In genomic region chr11:67410369-67410831, GRCh38 we compare ENCODE assay signal across 15 cellular contexts. TPM values are rescaled to one million over a fixed set of nuclear protein-coding genes. Genes with fewer than 3 reads are reported as not detected.
DNase-seq lines count a peak whose midpoint lies in the region; ATAC-seq and TF ChIP-seq lines count a peak whose summit lies in the region.
"Had no signal": no experiment of that assay in that cellular context is flagged by ENCODE, and none has a peak within 500 bp of the region (broad histone marks: within the 10 kb centered on the region; RNA-seq: fewer than 3 reads in every experiment).

No MANE protein-coding gene starts in this region.

- DNase-seq in T-helper 1 cell (no peak), T-helper 17 cell (no peak), globus pallidus (ENCODE audit: low spot score) (peak; percentile 97), spleen (peak; percentile 79), NCI-H1930 (lab: John Stamatoyannopoulos, UW) (no peak), SHP77 treated with DMSO at 0.1 percent for 48 hours (lab: John Stamatoyannopoulos, UW) (no peak)
- DNase-seq: HFFc6, KBM-7, mammary epithelial cell, NCI-H187 treated with DMSO at 0.1 percent for 48 hours, testis had no signal

- peak overlapping the region in 7 of 8 donors; percentile 38 to 99 (median 96) for H3K27ac ChIP-seq in spleen
- H3K27ac ChIP-seq: 22Rv1, body of pancreas, testis had no signal

- peaks cover 6% of the 10 kb centered on the region for H3K27me3 Mint-ChIP-seq in T-helper 1 cell treated with Interleukin-12 subunit alpha and Interleukin-12 subunit beta and Interleukin-4 antibody, amounts not matched to agents 30 μg/mL and 1 μg/mL, for 36 hours (ENCODE audit: low read depth)
- no peaks in the 10 kb centered on the region for H3K27me3 Mint-ChIP-seq in T-helper 17 cell

- H3K4me3 Mint-ChIP-seq in T-helper 1 cell treated with Interleukin-12 subunit alpha and Interleukin-12 subunit beta and Interleukin-4 antibody, amounts not matched to agents 30 μg/mL and 1 μg/mL, for 36 hours: peak overlapping the region; percentile 64
- H3K4me3 Mint-ChIP-seq in T-helper 17 cell: peak overlapping the region; percentile 88
- H3K4me3 Mint-ChIP-seq: HFFc6 had no signal

- intact Hi-C loops in spleen (cut with DNase I; ENCODE audit: low total_unique reads): no loop called here

- TF ChIP-seq POLR2A in spleen (IDR thresholded peaks at IDR 0.05): no peak

- WGBS in spleen, 5 donors: 53 to 80% (median 75%) methylated on average over 10 to 15 of the region's 15 CpGs

- H3K4me1 ChIP-seq in spleen: peaks cover 42 to 99% (median 89%) of the 10 kb centered on the region in 6 donors

- no peak for ATAC-seq in T-helper 17 cell
- no peak for ATAC-seq in GM19467 (IDR thresholded peaks at IDR 0.05; ENCODE audit: unreplicated experiment)

- H3K9me3 ChIP-seq in T-helper 17 cell (ENCODE audit: control insufficient read depth, low read length, poor library complexity, severe bottlenecking): no peaks in the 10 kb centered on the region
- H3K9me3 ChIP-seq in spleen: no peaks in the 10 kb centered on the region
- H3K9me3 ChIP-seq: body of pancreas, testis had no signal

- peaks cover 35% of the 10 kb centered on the region for H3K36me3 Mint-ChIP-seq in T-helper 1 cell treated with Interleukin-12 subunit alpha and Interleukin-12 subunit beta and Interleukin-4 antibody, amounts not matched to agents 30 μg/mL and 1 μg/mL, for 36 hours (ENCODE audit: low read depth)
- H3K36me3 Mint-ChIP-seq in T-helper 17 cell (ENCODE audit: low read depth): peaks cover 3% of the 10 kb centered on the region

- H3K9me3 Mint-ChIP-seq in T-helper 1 cell treated with Interleukin-12 subunit alpha and Interleukin-12 subunit beta and Interleukin-4 antibody, amounts not matched to agents 30 μg/mL and 1 μg/mL, for 36 hours: no peaks in the 10 kb centered on the region
- H3K9me3 Mint-ChIP-seq: HFFc6 had no signal

- no peak for TF ChIP-seq CTCF in spleen (IDR thresholded peaks at IDR 0.05 in 8 of 11, conservative IDR thresholded peaks at IDR 0.05 in 3 of 11)

- peaks cover 0 to 45% (median 5%) of the 10 kb centered on the region in 6 donors for H3K36me3 ChIP-seq in spleen

- H3K4me1 Mint-ChIP-seq in T-helper 1 cell treated with Interleukin-12 subunit alpha and Interleukin-12 subunit beta and Interleukin-4 antibody, amounts not matched to agents 30 μg/mL and 1 μg/mL, for 36 hours (ENCODE audit: low read depth): peaks cover 57% of the 10 kb centered on the region
- peaks cover 72% of the 10 kb centered on the region for H3K4me1 Mint-ChIP-seq in T-helper 17 cell

- H3K27ac Mint-ChIP-seq in T-helper 1 cell treated with Interleukin-12 subunit alpha and Interleukin-12 subunit beta and Interleukin-4 antibody, amounts not matched to agents 30 μg/mL and 1 μg/mL, for 36 hours: peak overlapping the region; percentile 62
- H3K27ac Mint-ChIP-seq in T-helper 17 cell: peak overlapping the region; percentile 94
- H3K27ac Mint-ChIP-seq: HFFc6 had no signal

- peaks cover 0 to 52% (median 7%) of the 10 kb centered on the region in 7 donors for H3K27me3 ChIP-seq in spleen (replicated peaks in 1 of 7)
- H3K27me3 ChIP-seq: body of pancreas, testis had no signal

- peak overlapping the region in 2 of 8 donors; percentile 38 to 75 for H3K4me3 ChIP-seq in spleen
- H3K4me3 ChIP-seq: body of pancreas, testis had no signal

RNA-seq across cellular contexts. Expression of gene CARNS1, which starts 5.1 kb away (rescaled TPM):
- 1 to 10 TPM; 4.5 to 7.5 TPM for total RNA-seq in T-helper 17 cell
- 1 to 10 TPM; 1.9 to 4.4 (median 2.1) TPM for total RNA-seq in spleen
- 1 to 10 TPM; 1.0 to 2.0 (median 1.8) TPM for polyA plus RNA-seq in spleen

RNA-seq across cellular contexts. Expression of gene TBC1D10C, which starts 6.5 kb away (rescaled TPM):
- total RNA-seq in T-helper 17 cell (100 to 1,000 TPM; 251 to 262 TPM), spleen (100 to 1,000 TPM in 4 of 7 donors, 10 to 100 TPM in 3; 66.3 to 132 (median 101) TPM)
- polyA plus RNA-seq in spleen: 100 to 1,000 TPM; 174 to 270 (median 196) TPM
- total RNA-seq: HFFc6 had no signal
- polyA plus RNA-seq: mammary epithelial cell had no signal

RNA-seq across cellular contexts. Expression of gene PPP1CA, which starts 8.7 kb away (rescaled TPM):
- total RNA-seq in T-helper 17 cell (100 to 1,000 TPM; 133 to 146 TPM), spleen (100 to 1,000 TPM; 147 to 192 (median 157) TPM)
- 100 to 1,000 TPM; 152 to 207 (median 170) TPM for polyA plus RNA-seq in spleen

RNA-seq across cellular contexts. Expression of gene RPS6KB2, which starts 17.9 kb away (rescaled TPM):
- total RNA-seq in T-helper 17 cell (10 to 100 TPM; 47.8 to 62.7 TPM), spleen (10 to 100 TPM; 51.5 to 65.4 (median 55.4) TPM)
- polyA plus RNA-seq in spleen: 10 to 100 TPM; 39.5 to 95.0 (median 53.8) TPM

RNA-seq across cellular contexts. Expression of gene RAD9A, which starts 18.6 kb away (rescaled TPM):
- total RNA-seq in T-helper 17 cell (10 to 100 TPM; 21.5 to 40.5 TPM), spleen (10 to 100 TPM; 21.6 to 37.5 (median 29.7) TPM)
- 10 to 100 TPM; 18.2 to 44.8 (median 37.1) TPM for polyA plus RNA-seq in spleen

Comparison
In these comparisons a context has a peak if more than half of its experiments do, and no peak if none do; other contexts are left out.
1. DNase-seq: peak in globus pallidus (single experiment) and spleen (single experiment); none in T-helper 1 cell (0 of 5), T-helper 17 cell (0 of 3), NCI-H1930 (0 of 2) and SHP77 treated with DMSO at 0.1 percent for 48 hours (single experiment).